ENCODE assay signal across 21 cellular contexts in the genomic region with DNA sequence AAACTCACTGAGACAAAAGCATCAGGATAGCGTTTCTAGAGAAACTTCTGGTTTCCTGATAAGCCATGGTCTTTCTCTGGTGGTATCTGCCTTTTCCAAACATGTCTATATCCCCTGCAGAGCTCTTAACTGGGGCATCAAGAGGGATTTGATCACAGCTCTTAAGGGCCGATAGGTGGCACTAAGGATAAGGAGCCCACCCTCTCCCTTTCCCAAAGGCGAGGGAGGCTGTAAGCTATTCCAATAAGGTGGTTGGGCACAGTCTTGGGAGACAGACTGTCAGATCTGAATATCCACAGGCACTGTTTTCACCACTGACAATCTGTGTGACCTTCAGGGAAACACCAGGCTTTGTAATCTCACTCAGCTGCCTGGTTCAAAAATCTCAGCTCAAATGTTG.
A peak's percentile ranks its signal among the peaks of the same experiment; 100 is the strongest.
DNase-seq lines count a peak whose midpoint lies in the region; ATAC-seq, FAIRE-seq and TF ChIP-seq lines count a peak whose summit lies in the region.
"Had no signal": no experiment of that assay in that cellular context is flagged by ENCODE, and none has a peak within 500 bp of the region (broad histone marks: within the 10 kb centered on the region; RNA-seq: fewer than 3 reads in every experiment).

No MANE protein-coding gene starts in this region.

- ATAC-seq in A549 (peak; percentile 55 to 78; a peak in 4 of 6 replicates), RWPE2 (ENCODE audit: low read depth) (no peak), HG03457 (IDR thresholded peaks at IDR 0.05; ENCODE audit: unreplicated experiment) (no peak), GM21528 (IDR thresholded peaks at IDR 0.05; ENCODE audit: low FRiP score, unreplicated experiment) (no peak)
- ATAC-seq: activated naive CD8-positive, alpha-beta T cell treated with anti-CD3 and anti-CD28 coated beads, Interleukin-2, amount 50 U/mL, for 24 hours; pancreas; SK-N-SH treated with all-trans-retinoic acid at 6 μM for 48 hours had no signal

- no peaks in the 10 kb centered on the region for H3K27me3 ChIP-seq in H9 (ENCODE audit: insufficient read depth, low read length)
- H3K27me3 ChIP-seq in RWPE2 (ENCODE audit: insufficient read depth, poor library complexity, severe bottlenecking), result peaks cover 15% of the 10 kb centered on the region
- no peaks in the 10 kb centered on the region for H3K27me3 ChIP-seq in iPS DF 6.9 (ENCODE audit: control insufficient read depth, insufficient read depth, low read length)
- H3K27me3 ChIP-seq in tibial artery, result peaks cover 0 to 16% of the 10 kb centered on the region in 2 donors

- H3K27ac Mint-ChIP-seq in H9, result no peak overlapping the region
- H3K27ac Mint-ChIP-seq: activated naive CD8-positive, alpha-beta T cell treated with anti-CD3 and anti-CD28 coated beads, Interleukin-2, amount 50 U/mL, for 24 hours; HFFc6 had no signal

- no peak overlapping the region for H4K5ac ChIP-seq in H9 (ENCODE audit: insufficient read length, low read depth, low read length)

- H2AK5ac ChIP-seq in H9 (ENCODE audit: insufficient read length, low read length), result no peak overlapping the region

- CTCF ChIA-PET in A549 (lab: Yijun Ruan, JAX), result no interaction called here

- H3K56ac ChIP-seq in H9 (ENCODE audit: insufficient read length, low read depth, low read length), result no peak overlapping the region

- WGBS in A549 (ENCODE audit: missing lambda C conversion rate), result 36% methylated on average over 3 of the region's 3 CpGs
- WGBS in H9 (ENCODE audit: extremely low coverage, insufficient read length, low lambda C conversion rate), result no CpG with 5 or more reads among the region's 3 CpGs
- WGBS in iPS DF 6.9 (ENCODE audit: insufficient coverage, insufficient read length), result no CpG with 5 or more reads among the region's 3 CpGs

- TF ChIP-seq CTCF in A549 (IDR thresholded peaks at IDR 0.05) (no peak; the same call in 2 of the 3 replicates), H9 (conservative IDR thresholded peaks at IDR 0.05) (peak; percentile 67), RWPE2 (IDR thresholded peaks at IDR 0.05; ENCODE audit: poor library complexity, severe bottlenecking) (peak; percentile 22), tibial artery (IDR thresholded peaks at IDR 0.05) (no peak)

- no peaks in the 10 kb centered on the region for H3K79me2 ChIP-seq in H9 (ENCODE audit: insufficient read depth, low read length)

- no peaks in the 10 kb centered on the region; a peak in 1 of 7 replicates for H3K36me3 Mint-ChIP-seq in H9 (ENCODE audit: insufficient read depth in 1 of 3, low read depth in 3 of 3)

- no peak overlapping the region for H2BK12ac ChIP-seq in H9 (ENCODE audit: insufficient read length, low read depth, low read length)

- H3T11ph ChIP-seq in H9 (ENCODE audit: low read length), result no peak overlapping the region

- H3K4me3 ChIP-seq in A549, result no peak overlapping the region
- no peak overlapping the region for H3K4me3 ChIP-seq in RWPE2 (ENCODE audit: severe bottlenecking)
- H3K4me3 ChIP-seq in iPS DF 6.9 (ENCODE audit: low read length), result no peak overlapping the region
- no peak overlapping the region for H3K4me3 ChIP-seq in tibial artery
- H3K4me3 ChIP-seq: esophagus squamous epithelium, pancreas had no signal

- H4K20me1 ChIP-seq in H9 (ENCODE audit: control insufficient read depth, insufficient read depth, insufficient read length), result no peaks in the 10 kb centered on the region

- no peak overlapping the region for H2BK20ac ChIP-seq in H9 (ENCODE audit: low read depth, low read length, poor library complexity, severe bottlenecking)

- H3K36me3 ChIP-seq in RWPE2 (ENCODE audit: low read depth) (no peaks in the 10 kb centered on the region), iPS DF 6.9 (ENCODE audit: control insufficient read depth, insufficient read depth, low read length) (no peaks in the 10 kb centered on the region), tibial artery (no peaks in the 10 kb centered on the region)
- H3K36me3 ChIP-seq: esophagus squamous epithelium, pancreas had no signal

- POLR2A ChIA-PET in A549 (lab: Yijun Ruan, JAX), result no interaction called here

- TF ChIP-seq EP300 in A549 (IDR thresholded peaks at IDR 0.05), result no peak

- TF ChIP-seq POLR2A in A549 (IDR thresholded peaks at IDR 0.05; ENCODE audit: low read length) (no peak), erythroblast (IDR thresholded peaks at IDR 0.05; ENCODE audit: low read length) (no peak)

- H2BK120ac ChIP-seq in H9 (ENCODE audit: low read depth, low read length, poor library complexity, severe bottlenecking), result no peak overlapping the region

- no peak overlapping the region for H3K4me3 Mint-ChIP-seq in H9
- H3K4me3 Mint-ChIP-seq: activated naive CD8-positive, alpha-beta T cell treated with anti-CD3 and anti-CD28 coated beads, Interleukin-2, amount 50 U/mL, for 24 hours; HFFc6 had no signal

- peaks cover 0 to 3% of the 10 kb centered on the region in 2 experiments; a peak in 1 of 4 replicates for H3K4me1 Mint-ChIP-seq in H9
- H3K4me1 Mint-ChIP-seq: activated naive CD8-positive, alpha-beta T cell treated with anti-CD3 and anti-CD28 coated beads, Interleukin-2, amount 50 U/mL, for 24 hours had no signal

- H4K91ac ChIP-seq in H9 (ENCODE audit: insufficient read length, low read depth, low read length), result no peak overlapping the region

- no peak overlapping the region for H3K23ac ChIP-seq in H9 (ENCODE audit: insufficient read length, low read depth, low read length)

- H2AFZ ChIP-seq in H9 (ENCODE audit: low read length), result no peak overlapping the region

- no peaks in the 10 kb centered on the region for H3K9me3 ChIP-seq in A549
- H3K9me3 ChIP-seq in H9 (ENCODE audit: control insufficient read depth, low read depth, low read length), result no peaks in the 10 kb centered on the region
- H3K9me3 ChIP-seq in RWPE2 (ENCODE audit: severe bottlenecking), result no peaks in the 10 kb centered on the region
- no peaks in the 10 kb centered on the region for H3K9me3 ChIP-seq in iPS DF 6.9 (ENCODE audit: control insufficient read depth, insufficient read depth, low read length)
- no peaks in the 10 kb centered on the region for H3K9me3 ChIP-seq in tibial artery
- H3K9me3 ChIP-seq: esophagus squamous epithelium, pancreas had no signal

- H3K27ac ChIP-seq in A549, result no peak overlapping the region
- H3K27ac ChIP-seq in H9 (ENCODE audit: insufficient read length, low read depth, low read length), result no peak overlapping the region
- no peak overlapping the region for H3K27ac ChIP-seq in RWPE2 (ENCODE audit: poor library complexity, severe bottlenecking)
- no peak overlapping the region for H3K27ac ChIP-seq in iPS DF 6.9 (ENCODE audit: low read length)
- no peak overlapping the region for H3K27ac ChIP-seq in tibial artery
- H3K27ac ChIP-seq: esophagus squamous epithelium, pancreas had no signal

- H3K9ac ChIP-seq in H9 (ENCODE audit: extremely low read depth, insufficient read length, low read length), result no peak overlapping the region

- no peaks in the 10 kb centered on the region for H3K9me3 Mint-ChIP-seq in H9
- H3K9me3 Mint-ChIP-seq: activated naive CD8-positive, alpha-beta T cell treated with anti-CD3 and anti-CD28 coated beads, Interleukin-2, amount 50 U/mL, for 24 hours had no signal

- H3K27me3 Mint-ChIP-seq in H9 (ENCODE audit: low read depth), result peaks cover 13% of the 10 kb centered on the region
- H3K27me3 Mint-ChIP-seq: activated naive CD8-positive, alpha-beta T cell treated with anti-CD3 and anti-CD28 coated beads, Interleukin-2, amount 50 U/mL, for 24 hours had no signal

- no peak overlapping the region for H4K8ac ChIP-seq in H9 (replicated peaks; ENCODE audit: insufficient read length, low read depth, low read length)

- no peaks in the 10 kb centered on the region for H3K23me2 ChIP-seq in H9 (ENCODE audit: insufficient read length, low read depth, low read length, poor library complexity, severe bottlenecking)

- intact Hi-C loops in tibial artery (cut with DNase I; ENCODE audit: low total_unique reads), result loop anchor here (10.0 kb wide), 1 partner anchor 1105 kb away; no protein-coding TSS in a partner anchor

- H2BK15ac ChIP-seq in H9 (ENCODE audit: low read depth, low read length), result no peak overlapping the region

- H3K4me1 ChIP-seq in A549 (no peaks in the 10 kb centered on the region), H9 (ENCODE audit: insufficient read depth, low read length) (no peaks in the 10 kb centered on the region), RWPE2 (ENCODE audit: insufficient read depth, poor library complexity, severe bottlenecking) (no peaks in the 10 kb centered on the region), iPS DF 6.9 (ENCODE audit: control insufficient read depth, insufficient read depth, low read length) (no peaks in the 10 kb centered on the region), tibial artery (no peaks in the 10 kb centered on the region)
- H3K4me1 ChIP-seq: esophagus squamous epithelium, pancreas had no signal

- no peak overlapping the region for H3K4me2 ChIP-seq in A549
- no peak overlapping the region for H3K4me2 ChIP-seq in H9 (ENCODE audit: insufficient read depth, insufficient read length, low read length)

- DNase-seq in A549 (ENCODE audit: low read depth in 1 of 2, low spot score in 1 of 2), result peak in 1 of 2 experiments; percentile 44
- peak; percentile 55 for DNase-seq in H9
- DNase-seq in RWPE2 (ENCODE audit: low spot score), result no peak
- DNase-seq in iPS DF 6.9 (ENCODE audit: low read depth, low spot score), result peak; percentile 11
- DNase-seq in erythroblast (lab: John Stamatoyannopoulos, UW), result no peak
- DNase-seq in tibial artery, result no peak
- DNase-seq: activated CD4-positive, CD25-positive, alpha-beta regulatory T cell treated with anti-CD3 and anti-CD28 coated beads, Interleukin-2, amount 50 U/mL, for 72 hours; activated naive CD8-positive, alpha-beta T cell treated with anti-CD3 and anti-CD28 coated beads, Interleukin-2, amount 50 U/mL, for 24 hours; EL; esophagus squamous epithelium; glutamatergic neuron; HFFc6; NCI-H1694; pancreas; T1000 had no signal

- TF ChIP-seq RAD21 in A549 (conservative IDR thresholded peaks at IDR 0.05 in 1 of 2, IDR thresholded peaks at IDR 0.05 in 1 of 2), result peak; percentile 38 to 52; a peak in 4 of 5 replicates

- FAIRE-seq in A549 (lab: Jason Lieb, UNC), result no peak
- FAIRE-seq: HTR-8/SVneo, islet of Langerhans, pancreas, urothelium cell line had no signal

- no peak overlapping the region for H3K4ac ChIP-seq in H9 (ENCODE audit: low read depth, low read length)

- no peak overlapping the region for H3K18ac ChIP-seq in H9 (ENCODE audit: insufficient read length, low read depth, low read length)

- H3K14ac ChIP-seq in H9 (ENCODE audit: insufficient read depth, low read length), result no peak overlapping the region

- H2BK5ac ChIP-seq in H9 (ENCODE audit: insufficient read length, low read length), result no peak overlapping the region

- H3K79me1 ChIP-seq in H9 (ENCODE audit: insufficient read depth, low read depth, low read length, poor library complexity, severe bottlenecking), result no peaks in the 10 kb centered on the region

TF ChIP-seq in A549, 52 proteins besides CTCF, POLR2A, EP300 and RAD21:
- TF ChIP-seq CEBPB (IDR thresholded peaks at IDR 0.05), result no peak
- TF ChIP-seq NR3C1 (IDR thresholded peaks at IDR 0.05), result no peak

Comparison
In these comparisons a context has a peak if more than half of its experiments do, and no peak if none do; other contexts are left out.
1. ATAC-seq: peak in A549 (2 of 2); none in RWPE2 (single experiment), HG03457 (single experiment) and GM21528 (single experiment).
2. DNase-seq: peak in H9 (single experiment) and iPS DF 6.9 (single experiment); none in RWPE2 (single experiment), erythroblast (0 of 2) and tibial artery (0 of 2).
3. CTCF ChIP-seq: peak in H9 (single experiment) and RWPE2 (single experiment); none in A549 (single experiment) and tibial artery (0 of 2).